1 cellular context compared by ENCODE assay signal in the genomic region with DNA sequence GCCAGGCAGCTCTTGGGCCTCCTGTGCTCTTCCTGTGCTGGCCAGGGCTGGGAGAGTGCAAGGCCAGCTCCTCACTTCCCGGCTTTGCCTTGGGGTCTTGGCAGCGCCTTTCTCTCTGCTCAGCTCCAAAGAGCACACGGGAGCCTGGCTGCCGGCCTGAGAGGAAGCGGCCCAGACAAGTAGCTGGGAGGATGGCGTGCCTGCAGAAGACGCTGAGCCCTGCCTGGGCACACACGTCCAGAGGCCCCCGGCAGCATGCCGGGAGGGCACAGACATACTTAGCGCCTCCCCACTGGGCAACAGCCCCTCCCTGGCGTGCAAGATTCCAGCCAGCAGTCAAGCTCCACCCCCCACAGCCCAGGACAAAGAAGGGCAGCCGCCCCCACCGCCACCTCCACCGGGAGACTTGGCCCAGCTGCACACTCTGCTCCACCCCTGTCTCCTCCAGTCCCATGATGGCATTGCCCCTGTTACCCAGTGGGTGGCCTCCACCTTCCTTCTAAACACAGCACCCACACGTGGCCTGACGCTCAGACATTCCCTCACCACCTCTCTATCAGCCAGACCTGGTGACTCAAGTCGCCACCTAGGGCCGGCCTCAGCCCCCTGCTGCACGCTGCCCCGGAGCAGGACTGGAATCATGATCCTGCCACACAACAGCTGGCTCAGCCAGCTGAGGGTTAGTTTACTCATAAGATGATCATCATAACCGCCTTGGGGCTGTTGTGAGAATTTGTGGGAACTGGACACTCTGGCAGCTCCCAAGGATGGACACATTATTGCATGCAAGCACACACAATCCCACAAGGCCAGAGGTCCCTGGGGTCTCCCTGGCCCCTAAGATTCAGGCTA.
TF ChIP-seq lines count a peak whose summit lies in the region.

No MANE protein-coding gene starts in this region.

TF ChIP-seq in HEK293, 187 proteins besides CTCF, POLR2A, EP300 and RAD21 (continued from another document):
- TF ChIP-seq KLF16 (tag by site-specific recombination; IDR thresholded peaks at IDR 0.05) (peak; percentile 88), TRIM28 (IDR thresholded peaks at IDR 0.05; ENCODE audit: borderline replicate concordance, low read length) (peak; percentile 27; the same call in 1 of the 2 replicates), ZNF423 (tag by site-specific recombination; IDR thresholded peaks at IDR 0.05) (peak; percentile 85), ZNF121 (tag by site-specific recombination; IDR thresholded peaks at IDR 0.05) (peak; percentile 99), ZNF629 (tag by site-specific recombination; IDR thresholded peaks at IDR 0.05) (peak; percentile 79), ZBTB21 (tag by site-specific recombination; IDR thresholded peaks at IDR 0.05) (0 out of 2 replicates have a peak, but pooled peaks have one; percentile 1), ZNF596 (tag by site-specific recombination; IDR thresholded peaks at IDR 0.05) (no peak), ZNF184 (tag by site-specific recombination; IDR thresholded peaks at IDR 0.05) (no peak), ZNF341 (tag by site-specific recombination; IDR thresholded peaks at IDR 0.05; ENCODE audit: low read depth) (peak; percentile 91), BCL11A (tag by site-specific recombination; IDR thresholded peaks at IDR 0.05; ENCODE audit: low read depth) (no peak; the same call in 1 of the 2 replicates), SP7 (tag by site-specific recombination; IDR thresholded peaks at IDR 0.05) (peak; percentile 84), ZNF670 (tag by site-specific recombination; IDR thresholded peaks at IDR 0.05; ENCODE audit: low read depth) (no peak), ZFP37 (tag by site-specific recombination; IDR thresholded peaks at IDR 0.05) (0 out of 2 replicates have a peak, but pooled peaks have one; percentile 68), ZNF501 (tag by site-specific recombination; IDR thresholded peaks at IDR 0.05) (peak; percentile 86), ZNF76 (tag by site-specific recombination; IDR thresholded peaks at IDR 0.05; ENCODE audit: borderline replicate concordance, low read depth) (peak; percentile 55; the same call in 1 of the 2 replicates), KLF9 (tag by site-specific recombination; IDR thresholded peaks at IDR 0.05; ENCODE audit: low read depth) (peak; percentile 48; the same call in 1 of the 2 replicates), KLF8 (tag by site-specific recombination; IDR thresholded peaks at IDR 0.05) (peak; percentile 51; the same call in 1 of the 2 replicates), OSR2 (tag by site-specific recombination; IDR thresholded peaks at IDR 0.05) (peak; percentile 49; the same call in 1 of the 2 replicates), ZNF366 (tag by site-specific recombination; conservative IDR thresholded peaks at IDR 0.05) (peak; percentile 95), ZNF211 (tag by site-specific recombination; IDR thresholded peaks at IDR 0.05; ENCODE audit: low read depth) (no peak), EGR2 (tag by site-specific recombination; IDR thresholded peaks at IDR 0.05; ENCODE audit: low read depth) (peak; percentile 99), KLF7 (tag by site-specific recombination; IDR thresholded peaks at IDR 0.05; ENCODE audit: borderline replicate concordance) (no peak), SP3 (tag by site-specific recombination; IDR thresholded peaks at IDR 0.05) (peak; percentile 88), ZIC2 (tag by site-specific recombination; IDR thresholded peaks at IDR 0.05) (peak; percentile 100), GLIS2 (tag by site-specific recombination; IDR thresholded peaks at IDR 0.05) (peak; percentile 97), ZNF664 (tag by site-specific recombination; IDR thresholded peaks at IDR 0.05) (no peak), ZNF600 (tag by site-specific recombination; IDR thresholded peaks at IDR 0.05) (peak; percentile 99), ZNF324 (tag by site-specific recombination; IDR thresholded peaks at IDR 0.05) (0 out of 2 replicates have a peak, but pooled peaks have one; percentile 46), ZNF394 (tag by site-specific recombination; IDR thresholded peaks at IDR 0.05; ENCODE audit: borderline replicate concordance) (peak; percentile 22; the same call in 1 of the 2 replicates), ZFHX2 (tag by site-specific recombination; conservative IDR thresholded peaks at IDR 0.05) (peak; percentile 99), ZBTB17 (tag by site-specific recombination; IDR thresholded peaks at IDR 0.05) (peak; percentile 81), ZSCAN30 (tag by site-specific recombination; IDR thresholded peaks at IDR 0.05) (0 out of 2 replicates have a peak, but pooled peaks have one; percentile 30), REPIN1 (tag by site-specific recombination; IDR thresholded peaks at IDR 0.05; ENCODE audit: low read depth) (no peak)
- TF ChIP-seq, protein P1, sequence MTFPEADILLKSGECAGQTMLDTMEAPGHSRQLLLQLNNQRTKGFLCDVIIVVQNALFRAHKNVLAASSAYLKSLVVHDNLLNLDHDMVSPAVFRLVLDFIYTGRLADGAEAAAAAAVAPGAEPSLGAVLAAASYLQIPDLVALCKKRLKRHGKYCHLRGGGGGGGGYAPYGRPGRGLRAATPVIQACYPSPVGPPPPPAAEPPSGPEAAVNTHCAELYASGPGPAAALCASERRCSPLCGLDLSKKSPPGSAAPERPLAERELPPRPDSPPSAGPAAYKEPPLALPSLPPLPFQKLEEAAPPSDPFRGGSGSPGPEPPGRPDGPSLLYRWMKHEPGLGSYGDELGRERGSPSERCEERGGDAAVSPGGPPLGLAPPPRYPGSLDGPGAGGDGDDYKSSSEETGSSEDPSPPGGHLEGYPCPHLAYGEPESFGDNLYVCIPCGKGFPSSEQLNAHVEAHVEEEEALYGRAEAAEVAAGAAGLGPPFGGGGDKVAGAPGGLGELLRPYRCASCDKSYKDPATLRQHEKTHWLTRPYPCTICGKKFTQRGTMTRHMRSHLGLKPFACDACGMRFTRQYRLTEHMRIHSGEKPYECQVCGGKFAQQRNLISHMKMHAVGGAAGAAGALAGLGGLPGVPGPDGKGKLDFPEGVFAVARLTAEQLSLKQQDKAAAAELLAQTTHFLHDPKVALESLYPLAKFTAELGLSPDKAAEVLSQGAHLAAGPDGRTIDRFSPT (tag by site-specific recombination; IDR thresholded peaks at IDR 0.05) = peak; percentile 94
- TF ChIP-seq, protein P2, sequence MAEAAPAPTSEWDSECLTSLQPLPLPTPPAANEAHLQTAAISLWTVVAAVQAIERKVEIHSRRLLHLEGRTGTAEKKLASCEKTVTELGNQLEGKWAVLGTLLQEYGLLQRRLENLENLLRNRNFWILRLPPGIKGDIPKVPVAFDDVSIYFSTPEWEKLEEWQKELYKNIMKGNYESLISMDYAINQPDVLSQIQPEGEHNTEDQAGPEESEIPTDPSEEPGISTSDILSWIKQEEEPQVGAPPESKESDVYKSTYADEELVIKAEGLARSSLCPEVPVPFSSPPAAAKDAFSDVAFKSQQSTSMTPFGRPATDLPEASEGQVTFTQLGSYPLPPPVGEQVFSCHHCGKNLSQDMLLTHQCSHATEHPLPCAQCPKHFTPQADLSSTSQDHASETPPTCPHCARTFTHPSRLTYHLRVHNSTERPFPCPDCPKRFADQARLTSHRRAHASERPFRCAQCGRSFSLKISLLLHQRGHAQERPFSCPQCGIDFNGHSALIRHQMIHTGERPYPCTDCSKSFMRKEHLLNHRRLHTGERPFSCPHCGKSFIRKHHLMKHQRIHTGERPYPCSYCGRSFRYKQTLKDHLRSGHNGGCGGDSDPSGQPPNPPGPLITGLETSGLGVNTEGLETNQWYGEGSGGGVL (tag by site-specific recombination; IDR thresholded peaks at IDR 0.05) = peak; percentile 90
- TF ChIP-seq, protein P3, sequence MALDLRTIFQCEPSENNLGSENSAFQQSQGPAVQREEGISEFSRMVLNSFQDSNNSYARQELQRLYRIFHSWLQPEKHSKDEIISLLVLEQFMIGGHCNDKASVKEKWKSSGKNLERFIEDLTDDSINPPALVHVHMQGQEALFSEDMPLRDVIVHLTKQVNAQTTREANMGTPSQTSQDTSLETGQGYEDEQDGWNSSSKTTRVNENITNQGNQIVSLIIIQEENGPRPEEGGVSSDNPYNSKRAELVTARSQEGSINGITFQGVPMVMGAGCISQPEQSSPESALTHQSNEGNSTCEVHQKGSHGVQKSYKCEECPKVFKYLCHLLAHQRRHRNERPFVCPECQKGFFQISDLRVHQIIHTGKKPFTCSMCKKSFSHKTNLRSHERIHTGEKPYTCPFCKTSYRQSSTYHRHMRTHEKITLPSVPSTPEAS (tag by site-specific recombination; IDR thresholded peaks at IDR 0.05) = peak; percentile 56; the same call in 1 of the 2 replicates
- TF ChIP-seq, protein P4, sequence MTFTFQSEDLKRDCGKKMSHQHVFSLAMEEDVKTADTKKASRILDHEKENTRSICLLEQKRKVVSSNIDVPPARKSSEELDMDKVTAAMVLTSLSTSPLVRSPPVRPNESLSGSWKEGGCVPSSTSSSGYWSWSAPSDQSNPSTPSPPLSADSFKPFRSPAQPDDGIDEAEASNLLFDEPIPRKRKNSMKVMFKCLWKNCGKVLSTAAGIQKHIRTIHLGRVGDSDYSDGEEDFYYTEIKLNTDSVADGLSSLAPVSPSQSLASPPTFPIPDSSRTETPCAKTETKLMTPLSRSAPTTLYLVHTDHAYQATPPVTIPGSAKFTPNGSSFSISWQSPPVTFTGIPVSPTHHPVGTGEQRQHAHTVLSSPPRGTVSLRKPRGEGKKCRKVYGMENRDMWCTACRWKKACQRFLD (tag by site-specific recombination; IDR thresholded peaks at IDR 0.05) = no peak
- TF ChIP-seq, protein P5, sequence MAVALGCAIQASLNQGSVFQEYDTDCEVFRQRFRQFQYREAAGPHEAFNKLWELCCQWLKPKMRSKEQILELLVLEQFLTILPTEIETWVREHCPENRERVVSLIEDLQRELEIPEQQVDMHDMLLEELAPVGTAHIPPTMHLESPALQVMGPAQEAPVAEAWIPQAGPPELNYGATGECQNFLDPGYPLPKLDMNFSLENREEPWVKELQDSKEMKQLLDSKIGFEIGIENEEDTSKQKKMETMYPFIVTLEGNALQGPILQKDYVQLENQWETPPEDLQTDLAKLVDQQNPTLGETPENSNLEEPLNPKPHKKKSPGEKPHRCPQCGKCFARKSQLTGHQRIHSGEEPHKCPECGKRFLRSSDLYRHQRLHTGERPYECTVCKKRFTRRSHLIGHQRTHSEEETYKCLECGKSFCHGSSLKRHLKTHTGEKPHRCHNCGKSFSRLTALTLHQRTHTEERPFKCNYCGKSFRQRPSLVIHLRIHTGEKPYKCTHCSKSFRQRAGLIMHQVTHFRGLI (tag by site-specific recombination; IDR thresholded peaks at IDR 0.05) = no peak
- TF ChIP-seq, protein P6, sequence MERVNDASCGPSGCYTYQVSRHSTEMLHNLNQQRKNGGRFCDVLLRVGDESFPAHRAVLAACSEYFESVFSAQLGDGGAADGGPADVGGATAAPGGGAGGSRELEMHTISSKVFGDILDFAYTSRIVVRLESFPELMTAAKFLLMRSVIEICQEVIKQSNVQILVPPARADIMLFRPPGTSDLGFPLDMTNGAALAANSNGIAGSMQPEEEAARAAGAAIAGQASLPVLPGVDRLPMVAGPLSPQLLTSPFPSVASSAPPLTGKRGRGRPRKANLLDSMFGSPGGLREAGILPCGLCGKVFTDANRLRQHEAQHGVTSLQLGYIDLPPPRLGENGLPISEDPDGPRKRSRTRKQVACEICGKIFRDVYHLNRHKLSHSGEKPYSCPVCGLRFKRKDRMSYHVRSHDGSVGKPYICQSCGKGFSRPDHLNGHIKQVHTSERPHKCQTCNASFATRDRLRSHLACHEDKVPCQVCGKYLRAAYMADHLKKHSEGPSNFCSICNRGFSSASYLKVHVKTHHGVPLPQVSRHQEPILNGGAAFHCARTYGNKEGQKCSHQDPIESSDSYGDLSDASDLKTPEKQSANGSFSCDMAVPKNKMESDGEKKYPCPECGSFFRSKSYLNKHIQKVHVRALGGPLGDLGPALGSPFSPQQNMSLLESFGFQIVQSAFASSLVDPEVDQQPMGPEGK (tag by site-specific recombination; IDR thresholded peaks at IDR 0.05) = peak; percentile 87
- TF ChIP-seq, protein P7, sequence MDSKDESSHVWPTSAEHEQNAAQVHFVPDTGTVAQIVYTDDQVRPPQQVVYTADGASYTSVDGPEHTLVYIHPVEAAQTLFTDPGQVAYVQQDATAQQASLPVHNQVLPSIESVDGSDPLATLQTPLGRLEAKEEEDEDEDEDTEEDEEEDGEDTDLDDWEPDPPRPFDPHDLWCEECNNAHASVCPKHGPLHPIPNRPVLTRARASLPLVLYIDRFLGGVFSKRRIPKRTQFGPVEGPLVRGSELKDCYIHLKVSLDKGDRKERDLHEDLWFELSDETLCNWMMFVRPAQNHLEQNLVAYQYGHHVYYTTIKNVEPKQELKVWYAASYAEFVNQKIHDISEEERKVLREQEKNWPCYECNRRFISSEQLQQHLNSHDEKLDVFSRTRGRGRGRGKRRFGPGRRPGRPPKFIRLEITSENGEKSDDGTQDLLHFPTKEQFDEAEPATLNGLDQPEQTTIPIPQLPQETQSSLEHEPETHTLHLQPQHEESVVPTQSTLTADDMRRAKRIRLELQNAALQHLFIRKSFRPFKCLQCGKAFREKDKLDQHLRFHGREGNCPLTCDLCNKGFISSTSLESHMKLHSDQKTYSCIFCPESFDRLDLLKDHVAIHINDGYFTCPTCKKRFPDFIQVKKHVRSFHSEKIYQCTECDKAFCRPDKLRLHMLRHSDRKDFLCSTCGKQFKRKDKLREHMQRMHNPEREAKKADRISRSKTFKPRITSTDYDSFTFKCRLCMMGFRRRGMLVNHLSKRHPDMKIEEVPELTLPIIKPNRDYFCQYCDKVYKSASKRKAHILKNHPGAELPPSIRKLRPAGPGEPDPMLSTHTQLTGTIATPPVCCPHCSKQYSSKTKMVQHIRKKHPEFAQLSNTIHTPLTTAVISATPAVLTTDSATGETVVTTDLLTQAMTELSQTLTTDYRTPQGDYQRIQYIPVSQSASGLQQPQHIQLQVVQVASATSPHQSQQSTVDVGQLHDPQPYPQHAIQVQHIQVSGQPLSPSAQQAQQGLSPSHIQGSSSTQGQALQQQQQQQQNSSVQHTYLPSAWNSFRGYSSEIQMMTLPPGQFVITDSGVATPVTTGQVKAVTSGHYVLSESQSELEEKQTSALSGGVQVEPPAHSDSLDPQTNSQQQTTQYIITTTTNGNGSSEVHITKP (tag by site-specific recombination; IDR thresholded peaks at IDR 0.05) = peak; percentile 81
- TF ChIP-seq, protein P8, sequence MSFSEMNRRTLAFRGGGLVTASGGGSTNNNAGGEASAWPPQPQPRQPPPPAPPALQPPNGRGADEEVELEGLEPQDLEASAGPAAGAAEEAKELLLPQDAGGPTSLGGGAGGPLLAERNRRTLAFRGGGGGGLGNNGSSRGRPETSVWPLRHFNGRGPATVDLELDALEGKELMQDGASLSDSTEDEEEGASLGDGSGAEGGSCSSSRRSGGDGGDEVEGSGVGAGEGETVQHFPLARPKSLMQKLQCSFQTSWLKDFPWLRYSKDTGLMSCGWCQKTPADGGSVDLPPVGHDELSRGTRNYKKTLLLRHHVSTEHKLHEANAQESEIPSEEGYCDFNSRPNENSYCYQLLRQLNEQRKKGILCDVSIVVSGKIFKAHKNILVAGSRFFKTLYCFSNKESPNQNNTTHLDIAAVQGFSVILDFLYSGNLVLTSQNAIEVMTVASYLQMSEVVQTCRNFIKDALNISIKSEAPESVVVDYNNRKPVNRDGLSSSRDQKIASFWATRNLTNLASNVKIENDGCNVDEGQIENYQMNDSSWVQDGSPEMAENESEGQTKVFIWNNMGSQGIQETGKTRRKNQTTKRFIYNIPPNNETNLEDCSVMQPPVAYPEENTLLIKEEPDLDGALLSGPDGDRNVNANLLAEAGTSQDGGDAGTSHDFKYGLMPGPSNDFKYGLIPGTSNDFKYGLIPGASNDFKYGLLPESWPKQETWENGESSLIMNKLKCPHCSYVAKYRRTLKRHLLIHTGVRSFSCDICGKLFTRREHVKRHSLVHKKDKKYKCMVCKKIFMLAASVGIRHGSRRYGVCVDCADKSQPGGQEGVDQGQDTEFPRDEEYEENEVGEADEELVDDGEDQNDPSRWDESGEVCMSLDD (tag by site-specific recombination; IDR thresholded peaks at IDR 0.05) = peak; percentile 66; the same call in 1 of the 2 replicates
